In the genomic region with DNA sequence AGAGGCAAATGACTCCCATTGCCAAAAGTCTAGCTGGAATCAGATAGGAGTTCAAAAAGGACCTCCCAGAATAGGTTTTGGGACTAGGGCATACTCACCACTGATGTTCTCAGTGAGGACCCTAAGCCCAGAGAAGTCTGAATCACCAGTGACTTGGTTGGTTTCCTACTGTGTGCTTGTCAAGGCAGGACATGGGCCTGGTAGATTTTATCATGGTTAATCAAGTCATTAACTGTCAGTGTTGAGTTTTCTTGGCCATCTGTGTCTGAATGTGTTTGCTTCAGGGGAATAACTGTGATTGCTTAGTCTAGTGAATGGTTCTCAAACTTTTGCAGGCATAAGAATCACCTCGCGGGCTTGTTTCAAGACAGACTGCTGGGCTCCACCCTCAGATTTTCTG, we compare ENCODE assay signal across 24 cellular contexts.
"Had no signal": no experiment of that assay in that cellular context is flagged by ENCODE, and none has a peak within 500 bp of the region (broad histone marks: within the 10 kb centered on the region; RNA-seq: fewer than 3 reads in every experiment).

No MANE protein-coding gene starts in this region.

- H3K27ac ChIP-seq: coronary artery, dorsolateral prefrontal cortex, esophagus squamous epithelium, gastroesophageal sphincter, heart left ventricle, hepatocyte, left lung, lower lobe of right lung had no signal

- DNase-seq: dermis blood vessel endothelial cell; dorsolateral prefrontal cortex; effector CD4-positive, alpha-beta T cell; effector memory CD4-positive, alpha-beta T cell; esophagus squamous epithelium; foreskin fibroblast; heart left ventricle; hypothalamus; immature natural killer cell; islet precursor cell; left cardiac atrium; left lung; left ventricle myocardium superior; lower lobe of right lung; mesendoderm; midbrain; naive thymus-derived CD4-positive, alpha-beta T cell had no signal

- H3K4me1 Mint-ChIP-seq: immature natural killer cell; memory B cell; naive thymus-derived CD4-positive, alpha-beta T cell had no signal

- H3K79me2 ChIP-seq: hepatocyte had no signal

- H3K4me2 ChIP-seq: hepatocyte had no signal

- H3K9me3 ChIP-seq: lower lobe of right lung had no signal

- H3K4me3 Mint-ChIP-seq: immature natural killer cell; memory B cell; naive thymus-derived CD4-positive, alpha-beta T cell had no signal

- H3K27me3 ChIP-seq: esophagus squamous epithelium, gastroesophageal sphincter, heart left ventricle, hepatocyte, left lung had no signal

- H3K4me1 ChIP-seq: esophagus squamous epithelium, gastroesophageal sphincter, heart left ventricle, left lung, lower lobe of right lung had no signal

- H2AFZ ChIP-seq: hepatocyte had no signal

- H3K4me3 ChIP-seq: coronary artery, dorsolateral prefrontal cortex, esophagus squamous epithelium, gastroesophageal sphincter, heart left ventricle, hepatocyte, left lung, lower lobe of right lung had no signal

- ATAC-seq: gastroesophageal sphincter; heart left ventricle; left cardiac atrium; left ventricle myocardium superior; lower lobe of right lung; naive thymus-derived CD4-positive, alpha-beta T cell had no signal

- H3K36me3 ChIP-seq: esophagus squamous epithelium, gastroesophageal sphincter, heart left ventricle, left lung, lower lobe of right lung had no signal

- FAIRE-seq: colon, endothelial cell of umbilical vein, frontal cortex had no signal

- H3K27ac Mint-ChIP-seq: immature natural killer cell; memory B cell; naive thymus-derived CD4-positive, alpha-beta T cell had no signal

- H3K36me3 Mint-ChIP-seq: immature natural killer cell, memory B cell had no signal
